Comparison of ENCODE assay signal across 35 cellular contexts in genomic region chr3:63841704-63842103, GRCh38. TPM values are rescaled to one million over a fixed set of nuclear protein-coding genes. Genes with fewer than 3 reads are reported as not detected.
DNase-seq lines count a peak whose midpoint lies in the region; ATAC-seq and TF ChIP-seq lines count a peak whose summit lies in the region.
"Had no signal": no experiment of that assay in that cellular context is flagged by ENCODE, and none has a peak within 500 bp of the region (broad histone marks: within the 10 kb centered on the region; RNA-seq: fewer than 3 reads in every experiment).

No MANE protein-coding gene starts in this region.

- no peaks in the 10 kb centered on the region for H3K4me1 Mint-ChIP-seq in activated CD4-positive, alpha-beta T cell treated with anti-CD3 and anti-CD28 coated beads, Interleukin-2, amount 10 ng/mL, durations not matched to agents 24 days and 14 days
- peaks cover 21% of the 10 kb centered on the region for H3K4me1 Mint-ChIP-seq in CD8-positive, alpha-beta T cell (ENCODE audit: low read depth)
- H3K4me1 Mint-ChIP-seq in mesothelial cell of epicardium: no peaks in the 10 kb centered on the region
- H3K4me1 Mint-ChIP-seq: B cell, CD14-positive monocyte had no signal

- no peak for ATAC-seq in CD8-positive, alpha-beta T cell
- ATAC-seq: A549 had no signal

- peak overlapping the region; percentile 22 for H3K27ac Mint-ChIP-seq in activated CD4-positive, alpha-beta T cell treated with anti-CD3 and anti-CD28 coated beads, Interleukin-2, amount 10 ng/mL, durations not matched to agents 24 days and 14 days
- peak overlapping the region; percentile 38 for H3K27ac Mint-ChIP-seq in CD8-positive, alpha-beta T cell
- no peak overlapping the region for H3K27ac Mint-ChIP-seq in mesothelial cell of epicardium
- H3K27ac Mint-ChIP-seq: B cell; CD14-positive monocyte; CD4-positive, alpha-beta T cell had no signal

- H3K4me3 ChIP-seq in CD8-positive, alpha-beta T cell (ENCODE audit: low read depth, low read length): no peak overlapping the region
- no peak overlapping the region for H3K4me3 ChIP-seq in HEK293 (ENCODE audit: low read depth, low read length)
- H3K4me3 ChIP-seq: A549; BLaER1; BLaER1 treated with 17β-estradiol and CSF1 and Interleukin-3, amounts not matched to agents 10 nM and 100 nM had no signal

- H3K27me3 Mint-ChIP-seq in activated CD4-positive, alpha-beta T cell treated with anti-CD3 and anti-CD28 coated beads, Interleukin-2, amount 10 ng/mL, durations not matched to agents 24 days and 14 days: no peaks in the 10 kb centered on the region
- H3K27me3 Mint-ChIP-seq in CD8-positive, alpha-beta T cell (ENCODE audit: low read depth): no peaks in the 10 kb centered on the region
- H3K27me3 Mint-ChIP-seq in mesothelial cell of epicardium (ENCODE audit: low read depth): no peaks in the 10 kb centered on the region
- H3K27me3 Mint-ChIP-seq: B cell; CD4-positive, alpha-beta memory T cell; CD4-positive, alpha-beta T cell; CD4-positive, CD25-positive, alpha-beta regulatory T cell; CD8-positive, alpha-beta memory T cell had no signal

- CTCF ChIA-PET in CD8-positive, alpha-beta T cell (lab: Charles Lee): no interaction called here
- CTCF ChIA-PET in HEK293 (lab: Yijun Ruan, JAX): no interaction called here

- no peaks in the 10 kb centered on the region for H3K4me1 ChIP-seq in CD8-positive, alpha-beta T cell (ENCODE audit: insufficient read depth, low read length)
- no peaks in the 10 kb centered on the region for H3K4me1 ChIP-seq in HEK293 (ENCODE audit: control insufficient read depth, insufficient read depth, low read length)
- H3K4me1 ChIP-seq: A549; BE2C; BLaER1; BLaER1 treated with 17β-estradiol and CSF1 and Interleukin-3, amounts not matched to agents 10 nM and 100 nM had no signal

- TF ChIP-seq CTCF in CD8-positive, alpha-beta T cell (IDR thresholded peaks at IDR 0.05): no peak
- TF ChIP-seq CTCF in HEK293 (tag by site-specific recombination; IDR thresholded peaks at IDR 0.05) (no peak), mesothelial cell of epicardium (IDR thresholded peaks at IDR 0.05; ENCODE audit: unreplicated experiment) (no peak)

- H3K9me3 ChIP-seq in CD8-positive, alpha-beta T cell (ENCODE audit: low read length): no peaks in the 10 kb centered on the region
- H3K9me3 ChIP-seq in HEK293 (ENCODE audit: control insufficient read depth, insufficient read depth, low read depth, low read length): no peaks in the 10 kb centered on the region
- H3K9me3 ChIP-seq: A549, BE2C, Caco-2 had no signal

- H3K36me3 Mint-ChIP-seq in activated CD4-positive, alpha-beta T cell treated with anti-CD3 and anti-CD28 coated beads, Interleukin-2, amount 10 ng/mL, durations not matched to agents 24 days and 14 days (ENCODE audit: low read depth): peaks cover 24% of the 10 kb centered on the region
- H3K36me3 Mint-ChIP-seq in CD8-positive, alpha-beta T cell: peaks cover 11% of the 10 kb centered on the region
- H3K36me3 Mint-ChIP-seq in mesothelial cell of epicardium: peaks cover 2% of the 10 kb centered on the region

- H3K4me3 Mint-ChIP-seq in activated CD4-positive, alpha-beta T cell treated with anti-CD3 and anti-CD28 coated beads, Interleukin-2, amount 10 ng/mL, durations not matched to agents 24 days and 14 days: no peak overlapping the region
- no peak overlapping the region for H3K4me3 Mint-ChIP-seq in CD8-positive, alpha-beta T cell
- H3K4me3 Mint-ChIP-seq in mesothelial cell of epicardium: no peak overlapping the region
- H3K4me3 Mint-ChIP-seq: B cell; CD14-positive monocyte; CD4-positive, alpha-beta T cell; CD4-positive, CD25-positive, alpha-beta regulatory T cell; CD8-positive, alpha-beta memory T cell had no signal

- H3K27me3 ChIP-seq in CD8-positive, alpha-beta T cell (ENCODE audit: insufficient read depth, low read length): no peaks in the 10 kb centered on the region
- H3K27me3 ChIP-seq: BE2C; BLaER1; BLaER1 treated with 17β-estradiol and CSF1 and Interleukin-3, amounts not matched to agents 10 nM and 100 nM had no signal

- peaks cover 6% of the 10 kb centered on the region for H3K9me3 Mint-ChIP-seq in activated CD4-positive, alpha-beta T cell treated with anti-CD3 and anti-CD28 coated beads, Interleukin-2, amount 10 ng/mL, durations not matched to agents 24 days and 14 days
- no peaks in the 10 kb centered on the region for H3K9me3 Mint-ChIP-seq in CD8-positive, alpha-beta T cell
- H3K9me3 Mint-ChIP-seq in mesothelial cell of epicardium: peaks cover 7% of the 10 kb centered on the region
- H3K9me3 Mint-ChIP-seq: CD4-positive, alpha-beta T cell had no signal

- POLR2A ChIA-PET in CD8-positive, alpha-beta T cell (lab: Charles Lee): no interaction called here
- POLR2A ChIA-PET in HEK293 (lab: Yijun Ruan, JAX): no interaction called here

- no peak overlapping the region for H3K27ac ChIP-seq in CD8-positive, alpha-beta T cell (ENCODE audit: low read depth, low read length)
- no peak overlapping the region for H3K27ac ChIP-seq in HEK293 (ENCODE audit: extremely low read depth, low read depth, low read length)
- H3K27ac ChIP-seq: 22Rv1; A549; BLaER1; BLaER1 treated with 17β-estradiol and CSF1 and Interleukin-3, amounts not matched to agents 10 nM and 100 nM; C4-2B had no signal

- DNase-seq in activated CD4-positive, alpha-beta T cell treated with anti-CD3 and anti-CD28 coated beads, Interleukin-2, amount 10 ng/mL, durations not matched to agents 24 days and 14 days: no peak
- no peak for DNase-seq in activated CD4-positive, alpha-beta T cell treated with anti-CD3 and anti-CD28 coated beads for 4 hours
- DNase-seq in CD8-positive, alpha-beta T cell: no peak
- no peak for DNase-seq in mesothelial cell of epicardium (ENCODE audit: low spot score in 2 of 2, unreplicated experiment in 2 of 2)
- DNase-seq in SIG-M5 treated with dmso at 0.1 percent for 504 hours (lab: John Stamatoyannopoulos, UW; ENCODE audit: unreplicated experiment): no peak
- DNase-seq: 8988T; ACHN; AML-193; BE2C; C1 segment of cervical spinal cord; Caco-2; Calu3; CD4-positive, alpha-beta memory T cell; CD4-positive, alpha-beta T cell; CD4-positive, CD25-positive, alpha-beta regulatory T cell; CD8-positive, alpha-beta memory T cell; COR-L47; DMS 273 treated with DMSO at 0.1 percent for 48 hours; DMS153; DMS53; DMS79; DMS79 treated with DMSO at 0.1 percent for 48 hours; DND-41; EL had no signal

- intact Hi-C loops in activated CD4-positive, alpha-beta T cell treated with anti-CD3 and anti-CD28 coated beads, Interleukin-2, amount 10 ng/mL, durations not matched to agents 24 days and 14 days (cut with micrococcal nuclease): no loop called here
- intact Hi-C loops in CD8-positive, alpha-beta T cell (cut with DNase I, micrococcal nuclease): no loop called here

- H3K36me3 ChIP-seq in CD8-positive, alpha-beta T cell (ENCODE audit: insufficient read depth, low read length): no peaks in the 10 kb centered on the region
- H3K36me3 ChIP-seq in HEK293 (ENCODE audit: control insufficient read depth in 2 of 2, insufficient read depth in 1 of 2, low read length in 2 of 2): no peaks in the 10 kb centered on the region; a peak in 1 of 3 replicates
- H3K36me3 ChIP-seq: BE2C had no signal

TF ChIP-seq in HEK293, 187 proteins besides CTCF, POLR2A, EP300 and RAD21:
- TF ChIP-seq ZNF302 (tag by site-specific recombination; IDR thresholded peaks at IDR 0.05; ENCODE audit: low read depth) (no peak), ZNF677 (tag by site-specific recombination; IDR thresholded peaks at IDR 0.05) (peak; percentile 94)

RNA-seq across cellular contexts. Expression of gene THOC7, which starts 21.9 kb away (rescaled TPM):
- 106 and 109 TPM in 2 replicates for total RNA-seq in activated CD4-positive, alpha-beta T cell treated with anti-CD3 and anti-CD28 coated beads, Interleukin-2, amount 10 ng/mL, durations not matched to agents 24 days and 14 days
- 10 to 100 TPM; 23.0 to 25.5 TPM for total RNA-seq in CD8-positive, alpha-beta T cell
- total RNA-seq in mesothelial cell of epicardium: 38.2 to 42.6 TPM (median 41.8 TPM) in 3 replicates

RNA-seq across cellular contexts. Expression of gene ATXN7, which starts 22.0 kb away (rescaled TPM):
- 37.8 and 39.6 TPM in 2 replicates for total RNA-seq in activated CD4-positive, alpha-beta T cell treated with anti-CD3 and anti-CD28 coated beads, Interleukin-2, amount 10 ng/mL, durations not matched to agents 24 days and 14 days
- total RNA-seq in CD8-positive, alpha-beta T cell: 100 to 1,000 TPM; 273 to 278 TPM
- 28.2 to 29.4 TPM (median 28.7 TPM) in 3 replicates for total RNA-seq in mesothelial cell of epicardium

RNA-seq across cellular contexts. Expression of gene C3orf49, which starts 22.6 kb away (rescaled TPM):
- total RNA-seq in activated CD4-positive, alpha-beta T cell treated with anti-CD3 and anti-CD28 coated beads, Interleukin-2, amount 10 ng/mL, durations not matched to agents 24 days and 14 days: not detected in 2 replicates
- not detected for total RNA-seq in CD8-positive, alpha-beta T cell
- not detected in 3 replicates for total RNA-seq in mesothelial cell of epicardium
- total RNA-seq: A172; A673; B cell; Caco-2; Calu3; CD4-positive, alpha-beta memory T cell; CD4-positive, alpha-beta T cell; CD4-positive, CD25-positive, alpha-beta regulatory T cell; CD8-positive, alpha-beta memory T cell; Daoy had no signal
